Comparison of ENCODE assay signal across 1 cellular context in the genomic region with DNA sequence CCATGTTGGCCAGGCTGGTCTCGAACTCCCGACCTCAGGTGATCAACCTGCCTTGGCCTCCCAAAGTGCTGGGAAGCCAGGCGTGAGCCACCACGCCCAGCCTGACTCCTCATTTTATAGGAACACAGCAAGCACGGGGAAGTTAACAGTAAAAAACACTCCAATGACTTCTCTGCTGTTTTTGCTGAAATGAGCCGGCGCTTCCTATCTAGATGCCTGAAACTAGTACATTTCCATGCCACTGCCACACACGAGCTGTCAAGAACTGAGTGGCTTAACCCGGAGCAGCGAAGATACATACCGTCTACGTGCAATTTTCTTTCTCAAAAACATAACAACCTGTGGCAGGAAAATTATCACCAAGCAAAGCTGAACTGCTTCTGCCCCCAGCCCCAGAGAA.
TF ChIP-seq lines count a peak whose summit lies in the region.

No MANE protein-coding gene starts in this region.

TF ChIP-seq in HCT116, 20 proteins besides CTCF, POLR2A, EP300 and RAD21:
- TF ChIP-seq, protein P1, sequence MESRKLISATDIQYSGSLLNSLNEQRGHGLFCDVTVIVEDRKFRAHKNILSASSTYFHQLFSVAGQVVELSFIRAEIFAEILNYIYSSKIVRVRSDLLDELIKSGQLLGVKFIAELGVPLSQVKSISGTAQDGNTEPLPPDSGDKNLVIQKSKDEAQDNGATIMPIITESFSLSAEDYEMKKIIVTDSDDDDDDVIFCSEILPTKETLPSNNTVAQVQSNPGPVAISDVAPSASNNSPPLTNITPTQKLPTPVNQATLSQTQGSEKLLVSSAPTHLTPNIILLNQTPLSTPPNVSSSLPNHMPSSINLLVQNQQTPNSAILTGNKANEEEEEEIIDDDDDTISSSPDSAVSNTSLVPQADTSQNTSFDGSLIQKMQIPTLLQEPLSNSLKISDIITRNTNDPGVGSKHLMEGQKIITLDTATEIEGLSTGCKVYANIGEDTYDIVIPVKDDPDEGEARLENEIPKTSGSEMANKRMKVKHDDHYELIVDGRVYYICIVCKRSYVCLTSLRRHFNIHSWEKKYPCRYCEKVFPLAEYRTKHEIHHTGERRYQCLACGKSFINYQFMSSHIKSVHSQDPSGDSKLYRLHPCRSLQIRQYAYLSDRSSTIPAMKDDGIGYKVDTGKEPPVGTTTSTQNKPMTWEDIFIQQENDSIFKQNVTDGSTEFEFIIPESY (IDR thresholded peaks at IDR 0.05; ENCODE audit: extremely low read depth, insufficient replicate concordance, low read length): no peak
- no peak for TF ChIP-seq ZNF274 (IDR thresholded peaks at IDR 0.05; ENCODE audit: low read depth, low read length)
